In genomic region chr12:50923361-50924130, GRCh38 we compare ENCODE assay signal across 8 cellular contexts. TPM values are rescaled to one million over a fixed set of nuclear protein-coding genes. Genes with fewer than 3 reads are reported as not detected.
DNase-seq lines count a peak whose midpoint lies in the region; ATAC-seq and TF ChIP-seq lines count a peak whose summit lies in the region.

No MANE protein-coding gene starts in this region.

- no peak for DNase-seq in GM12865 (ENCODE audit: low read depth)
- peak in 1 of 2 experiments; percentile 8 for DNase-seq in SJCRH30
- DNase-seq in fibroblast of pulmonary artery (ENCODE audit: low read depth) = no peak
- no peak for DNase-seq in sigmoid colon
- DNase-seq in hepatic stellate cell (ENCODE audit: low spot score) = no peak
- DNase-seq in left lobe of liver (ENCODE audit: low spot score) = no peak

- H3K27ac ChIP-seq in SJCRH30 (peak overlapping the region; percentile 65), sigmoid colon (peak overlapping the region; percentile 87 to 93 (median 90))

- WGBS in sigmoid colon, 2 donors = 27% methylated on average over 8 of the region's 8 CpGs

- H3K27me3 ChIP-seq in SJCRH30 (no peaks in the 10 kb centered on the region), sigmoid colon (no peaks in the 10 kb centered on the region)

- no peaks in the 10 kb centered on the region; the same call in 1 of the 2 replicates for H3K9me3 ChIP-seq in SJCRH30 (replicated peaks)
- H3K9me3 ChIP-seq in sigmoid colon = no peaks in the 10 kb centered on the region

- intact Hi-C loops in sigmoid colon (cut with DNase I) = loop anchor here (1.0 to 5.0 kb wide), 4 partner anchors 63 to 249 kb away; partner anchors contain the start of genes SLC11A2 and TFCP2

- peak overlapping the region; percentile 44; the same call in 1 of the 2 replicates for H3K4me3 ChIP-seq in GM12865 (ENCODE audit: low read depth, low read length)
- H3K4me3 ChIP-seq in SJCRH30 = peak overlapping the region; percentile 57
- H3K4me3 ChIP-seq in fibroblast of pulmonary artery (replicated peaks; ENCODE audit: low read depth, low read length) = peak overlapping the region; percentile 88
- peak overlapping the region; percentile 64 to 80 (median 72) for H3K4me3 ChIP-seq in sigmoid colon

- no peak for TF ChIP-seq POLR2A in sigmoid colon (IDR thresholded peaks at IDR 0.05)

- TF ChIP-seq EP300 in sigmoid colon (IDR thresholded peaks at IDR 0.05) = no peak

- H3K4me1 ChIP-seq in SJCRH30 (peaks cover 20% of the 10 kb centered on the region), sigmoid colon (peaks cover 0 to 47% (median 40%) of the 10 kb centered on the region in 4 donors)

- H3K36me3 ChIP-seq in SJCRH30 = no peaks in the 10 kb centered on the region
- H3K36me3 ChIP-seq in sigmoid colon = no peaks in the 10 kb centered on the region

- ATAC-seq in GM19452 (IDR thresholded peaks at IDR 0.05; ENCODE audit: unreplicated experiment) (no peak), left lobe of liver (no peak), GM19455 (IDR thresholded peaks at IDR 0.05; ENCODE audit: unreplicated experiment) (no peak)

- TF ChIP-seq CTCF in GM12865 (IDR thresholded peaks at IDR 0.05; ENCODE audit: insufficient read depth, low read depth, low read length, missing control alignments) = no peak
- TF ChIP-seq CTCF in fibroblast of pulmonary artery (IDR thresholded peaks at IDR 0.05; ENCODE audit: low read length, missing control alignments) = no peak
- TF ChIP-seq CTCF in sigmoid colon (IDR thresholded peaks at IDR 0.05) = no peak

RNA-seq across cellular contexts. Expression of gene HIGD1C, which starts 28.8 kb away (rescaled TPM):
- total RNA-seq in SJCRH30 (2014; rRNA removed; shearing (Covaris generic)) = not detected in 2 replicates
- total RNA-seq in sigmoid colon = not detected
- not detected for polyA plus RNA-seq in sigmoid colon
- total RNA-seq in left lobe of liver = not detected
